Comparison of ENCODE assay signal across 8 cellular contexts in genomic region chr7:43649755-43650274, GRCh38.
A peak's percentile ranks its signal among the peaks of the same experiment; 100 is the strongest.
DNase-seq lines count a peak whose midpoint lies in the region; ATAC-seq lines count a peak whose summit lies in the region.

No MANE protein-coding gene starts in this region.

- H3K36me3 ChIP-seq in muscle layer of duodenum (ENCODE audit: control insufficient read depth in 1 of 2, insufficient read depth in 2 of 2, low read length in 2 of 2), result peaks cover 0 to 14% of the 10 kb centered on the region in 2 donors

- no peaks in the 10 kb centered on the region for H3K27me3 ChIP-seq in muscle layer of duodenum (ENCODE audit: low read depth, low read length)

- peak overlapping the region; percentile 50 for H3K27ac ChIP-seq in angular gyrus (ENCODE audit: low read depth, low read length)
- peak overlapping the region; percentile 75 for H3K27ac ChIP-seq in muscle layer of duodenum (ENCODE audit: low read length)

- peak; percentile 74 for DNase-seq in activated gamma-delta T cell treated with Interleukin-2 at 50 U/mL for 16 hours
- no peak for DNase-seq in activated gamma-delta T cell (lab: John Stamatoyannopoulos, UW)
- peak; percentile 94 for DNase-seq in RPMI8226
- DNase-seq in putamen (ENCODE audit: low spot score), result no peak
- DNase-seq in midbrain (lab: John Stamatoyannopoulos, UW), result no peak

- peaks cover 40 to 45% of the 10 kb centered on the region in 2 donors for H3K4me1 ChIP-seq in muscle layer of duodenum (ENCODE audit: control insufficient read depth in 1 of 2, insufficient read depth in 2 of 2, low read length in 2 of 2)

- no peak overlapping the region for H3K4me3 ChIP-seq in muscle layer of duodenum (ENCODE audit: low read depth in 1 of 2, low read length in 2 of 2)

- H3K9me3 ChIP-seq in muscle layer of duodenum (ENCODE audit: control insufficient read depth in 1 of 2, low read length in 2 of 2), result no peaks in the 10 kb centered on the region

- peak; percentile 60 for ATAC-seq in HG02981 (IDR thresholded peaks at IDR 0.05; ENCODE audit: unreplicated experiment)

Comparison
In these comparisons a context has a peak if more than half of its experiments do, and no peak if none do; other contexts are left out.
1. DNase-seq: peak in activated gamma-delta T cell treated with Interleukin-2 at 50 U/mL for 16 hours (single experiment) and RPMI8226 (single experiment); none in activated gamma-delta T cell (single experiment), putamen (single experiment) and midbrain (single experiment).